In genomic region chr14:49586673-49587460, GRCh38 we compare ENCODE assay signal across 8 cellular contexts.
DNase-seq lines count a peak whose midpoint lies in the region; ATAC-seq lines count a peak whose summit lies in the region.

No MANE protein-coding gene starts in this region.

- H3K4me3 ChIP-seq in mucosa of rectum (ENCODE audit: low read length in 2 of 2) = peak overlapping the region; percentile 94

- no peaks in the 10 kb centered on the region for H3K9me3 ChIP-seq in mucosa of rectum (ENCODE audit: control insufficient read depth in 2 of 2, low read length in 2 of 2)

- peak overlapping the region in 1 of 2 donors; percentile 96 for H3K9ac ChIP-seq in mucosa of rectum (ENCODE audit: low read depth in 1 of 2, low read length in 2 of 2)

- H3K27ac ChIP-seq in epithelial cell of prostate (peak overlapping the region; percentile 81), mucosa of rectum (ENCODE audit: low read depth in 2 of 2, low read length in 2 of 2) (peak overlapping the region; percentile 96 to 97), substantia nigra (ENCODE audit: low read depth, low read length, poor library complexity, severe bottlenecking) (peak overlapping the region; percentile 53)

- peak; percentile 62 for DNase-seq in COLO829 (ENCODE audit: low spot score)
- DNase-seq in NCI-H526 treated with DMSO at 0.1 percent for 48 hours (lab: John Stamatoyannopoulos, UW) = peak; percentile 55
- peak; percentile 84 for DNase-seq in activated CD8-positive, alpha-beta memory T cell treated with anti-CD3 and anti-CD28 coated beads for 24 hours
- peak; percentile 14 for DNase-seq in epithelial cell of prostate (ENCODE audit: low read depth, low spot score)
- peak in 6 of 49 donors; percentile 34 to 70 (median 42) for DNase-seq in substantia nigra (lab: John Stamatoyannopoulos, UW)

- ATAC-seq in GM19455 (IDR thresholded peaks at IDR 0.05; ENCODE audit: unreplicated experiment) (peak; percentile 27), HG03520 (IDR thresholded peaks at IDR 0.05; ENCODE audit: unreplicated experiment) (peak; percentile 15)

- H3K4me1 ChIP-seq in mucosa of rectum (ENCODE audit: control insufficient read depth in 2 of 2, insufficient read depth in 2 of 2, low read length in 2 of 2) = peaks cover 13 to 15% of the 10 kb centered on the region in 2 donors

- no peaks in the 10 kb centered on the region for H3K27me3 ChIP-seq in mucosa of rectum (ENCODE audit: control insufficient read depth in 2 of 2, insufficient read depth in 2 of 2, low read length in 2 of 2)

- H3K36me3 ChIP-seq in mucosa of rectum (ENCODE audit: control insufficient read depth in 2 of 2, insufficient read depth in 2 of 2, low read length in 2 of 2) = peaks cover 11 to 21% of the 10 kb centered on the region in 2 donors
